Comparison of ENCODE assay signal across 15 cellular contexts in genomic region chr9:78026416-78026815, GRCh38. TPM values are rescaled to one million over a fixed set of nuclear protein-coding genes. Genes with fewer than 3 reads are reported as not detected.
DNase-seq lines count a peak whose midpoint lies in the region; FAIRE-seq and TF ChIP-seq lines count a peak whose summit lies in the region.
"Had no signal": no experiment of that assay in that cellular context is flagged by ENCODE, and none has a peak within 500 bp of the region (broad histone marks: within the 10 kb centered on the region; RNA-seq: fewer than 3 reads in every experiment).

No MANE protein-coding gene starts in this region.

- H3K4me1 ChIP-seq in ACC112 (ENCODE audit: control insufficient read depth, insufficient read depth, low read length, unreplicated experiment), result peaks cover 55% of the 10 kb centered on the region
- peaks cover 5 to 28% (median 15%) of the 10 kb centered on the region in 4 experiments for H3K4me1 ChIP-seq in H1 (replicated peaks in 1 of 4; ENCODE audit: control insufficient read depth in 3 of 4, insufficient read depth in 4 of 4, low read length in 3 of 4)
- peaks cover 19% of the 10 kb centered on the region for H3K4me1 ChIP-seq in HAP-1

- H2BK15ac ChIP-seq in H1 (ENCODE audit: low read length), result no peak overlapping the region

- H3F3A ChIP-seq in neural cell (ENCODE audit: insufficient read depth, low read length, poor library complexity, severe bottlenecking), result peaks cover 6% of the 10 kb centered on the region

- no peaks in the 10 kb centered on the region for H3K27me3 ChIP-seq in ACC112 (ENCODE audit: insufficient read depth, low read length)
- H3K27me3 ChIP-seq in H1 (replicated peaks in 1 of 4; ENCODE audit: control insufficient read depth in 3 of 4, extremely low read depth in 1 of 4, insufficient read depth in 3 of 4, low read length in 3 of 4), result no peaks in the 10 kb centered on the region
- H3K27me3 ChIP-seq in neural cell (ENCODE audit: insufficient read depth, low read depth, low read length), result no peaks in the 10 kb centered on the region
- no peaks in the 10 kb centered on the region for H3K27me3 ChIP-seq in HAP-1 (ENCODE audit: low read depth)

- H3K14ac ChIP-seq in H1 (ENCODE audit: insufficient read length), result no peak overlapping the region

- no peak overlapping the region for H3K4ac ChIP-seq in H1 (replicated peaks; ENCODE audit: insufficient read length, low read depth, low read length)

- no peak overlapping the region for H2BK5ac ChIP-seq in H1 (ENCODE audit: low read depth, low read length)

- H2BK120ac ChIP-seq in H1 (replicated peaks; ENCODE audit: low read depth, low read length), result no peak overlapping the region

- no peak for TF ChIP-seq CTCF in H1 (IDR thresholded peaks at IDR 0.05; ENCODE audit: control extremely low read depth in 1 of 3, insufficient read depth in 1 of 3, low read depth in 1 of 3, low read length in 3 of 3)
- TF ChIP-seq CTCF in neural cell (IDR thresholded peaks at IDR 0.05; ENCODE audit: poor library complexity, severe bottlenecking), result no peak

- no peaks in the 10 kb centered on the region for H3K9me3 ChIP-seq in H1 (ENCODE audit: insufficient read depth in 2 of 2, low read depth in 1 of 2, low read length in 1 of 2)
- no peaks in the 10 kb centered on the region for H3K9me3 ChIP-seq in neural cell (ENCODE audit: low read length)
- no peaks in the 10 kb centered on the region for H3K9me3 ChIP-seq in HAP-1

- no peak overlapping the region for H3K18ac ChIP-seq in H1 (ENCODE audit: extremely low read depth, low read length)

- H3K4me3 ChIP-seq in ACC112 (ENCODE audit: low read depth, low read length) (peak overlapping the region; percentile 53), H1 (ENCODE audit: extremely low read depth in 1 of 4, insufficient read depth in 2 of 4, low read depth in 3 of 4, low read length in 4 of 4) (no peak overlapping the region), neural cell (ENCODE audit: low read length) (peak overlapping the region; percentile 91), HAP-1 (no peak overlapping the region)

- in situ Hi-C loops in HAP-1 (cut with MboI; ENCODE audit: low sequenced_read_pairs), result no loop called here

- no peak overlapping the region for H2AK5ac ChIP-seq in H1 (ENCODE audit: low read depth, low read length)

- 65% methylated on average over 1 of the region's 1 CpG; no CpG with 5 or more reads in 1 of the 2 experiments for WGBS in H1 (ENCODE audit: extremely low coverage in 1 of 2, insufficient coverage in 1 of 2, insufficient read length in 1 of 2, insufficient replicate concordance in 2 of 2, low coverage in 1 of 2, low lambda C conversion rate in 2 of 2, missing lambda C conversion rate in 1 of 2), 2 experiments

- H4K91ac ChIP-seq in H1 (replicated peaks; ENCODE audit: insufficient read length, low read length), result no peak overlapping the region

- peaks cover 93% of the 10 kb centered on the region for H3K79me2 ChIP-seq in ACC112 (ENCODE audit: control insufficient read depth, insufficient read depth, low read length, unreplicated experiment)
- peaks cover 0 to 93% of the 10 kb centered on the region in 2 experiments; a peak in 3 of 4 replicates for H3K79me2 ChIP-seq in H1 (ENCODE audit: control insufficient read depth in 1 of 2, insufficient read depth in 2 of 2, low read length in 2 of 2)
- peaks cover 93% of the 10 kb centered on the region for H3K79me2 ChIP-seq in neural cell (replicated peaks; ENCODE audit: insufficient read depth, low read length)

- H4K20me1 ChIP-seq in H1 (replicated peaks in 1 of 2; ENCODE audit: control insufficient read depth in 1 of 2, insufficient read depth in 2 of 2, low read length in 2 of 2) (peaks cover 2 to 5% of the 10 kb centered on the region in 2 experiments), neural cell (ENCODE audit: insufficient read depth) (peaks cover 10% of the 10 kb centered on the region)

- H3K23ac ChIP-seq in H1 (ENCODE audit: insufficient read length), result no peak overlapping the region

- H4K8ac ChIP-seq in H1 (ENCODE audit: extremely low read depth, insufficient read depth, low read length), result no peak overlapping the region

- no peak for TF ChIP-seq POLR2A in H1 (IDR thresholded peaks at IDR 0.05; ENCODE audit: control extremely low read depth in 1 of 2, low read depth in 2 of 2, low read length in 2 of 2)

- peak overlapping the region in 1 of 2 experiments; percentile 22; a peak in 1 of 4 replicates for H3K4me2 ChIP-seq in H1 (ENCODE audit: insufficient read depth in 1 of 2, low read depth in 2 of 2, low read length in 2 of 2)
- peak overlapping the region; percentile 62 for H3K4me2 ChIP-seq in neural cell (ENCODE audit: low read length)

- H3K36me3 ChIP-seq in ACC112 (ENCODE audit: insufficient read depth, low read length), result no peaks in the 10 kb centered on the region
- H3K36me3 ChIP-seq in H1 (ENCODE audit: control insufficient read depth in 2 of 4, insufficient read depth in 4 of 4, low read length in 3 of 4), result no peaks in the 10 kb centered on the region
- no peaks in the 10 kb centered on the region for H3K36me3 ChIP-seq in neural cell (ENCODE audit: insufficient read depth, low read length)
- H3K36me3 ChIP-seq in HAP-1 (replicated peaks), result no peaks in the 10 kb centered on the region

- H3K79me1 ChIP-seq in H1 (ENCODE audit: low read depth, low read length), result peaks cover 9% of the 10 kb centered on the region

- no peak overlapping the region for H2BK20ac ChIP-seq in H1 (ENCODE audit: low read length)

- H4K5ac ChIP-seq in H1 (ENCODE audit: insufficient read length, low read depth, low read length), result no peak overlapping the region

- CTCF ChIA-PET in H1 (lab: Charles Lee; ENCODE audit: partially characterized antibody), result interaction anchor here (1.2 to 2.3 kb wide), 2 partner anchors 8 to 32 kb away, joined by 4 to 11 read pairs; no protein-coding TSS in a partner anchor

- no peak overlapping the region for H3K9ac ChIP-seq in H1 (replicated peaks in 1 of 4; ENCODE audit: extremely low read depth in 1 of 4, low read depth in 3 of 4, low read length in 3 of 4)
- no peak overlapping the region for H3K9ac ChIP-seq in neural cell (ENCODE audit: low read length)

- H3K27ac ChIP-seq in ACC112 (ENCODE audit: low read depth, low read length) (peak overlapping the region; percentile 64), H1 (ENCODE audit: low read depth, low read length) (no peak overlapping the region), neural cell (ENCODE audit: low read length) (no peak overlapping the region)

- TF ChIP-seq RAD21 in H1 (IDR thresholded peaks at IDR 0.05 in 1 of 2, conservative IDR thresholded peaks at IDR 0.05 in 1 of 2; ENCODE audit: low read depth in 2 of 2, low read length in 2 of 2), result no peak
- no peak for TF ChIP-seq RAD21 in neural cell (conservative IDR thresholded peaks at IDR 0.05)

- peaks cover 7% of the 10 kb centered on the region; the same call in 1 of the 2 replicates for H3K23me2 ChIP-seq in H1 (ENCODE audit: low read depth, low read length)

- peak; percentile 13 for FAIRE-seq in H1 (lab: Jason Lieb, UNC)

- no peak overlapping the region for H3K56ac ChIP-seq in H1 (replicated peaks; ENCODE audit: insufficient read length, low read depth, low read length)

- H3K9me2 ChIP-seq in neural cell (ENCODE audit: insufficient read depth, low read length), result no peaks in the 10 kb centered on the region

- peak; percentile 53 for DNase-seq in M059J (ENCODE audit: low read depth)
- DNase-seq in H1 (ENCODE audit: low read depth in 1 of 2, low spot score in 2 of 2), result no peak
- DNase-seq in HAP-1 (ENCODE audit: low spot score in 2 of 2), result no peak
- no peak for DNase-seq in mucosa of gallbladder (ENCODE audit: low spot score)
- no peak for DNase-seq in AML-193 (lab: John Stamatoyannopoulos, UW)
- no peak for DNase-seq in NCI-H510A (lab: John Stamatoyannopoulos, UW)
- DNase-seq: activated naive CD8-positive, alpha-beta T cell treated with anti-CD3 and anti-CD28 coated beads, Interleukin-2, amount 50 U/mL, for 24 hours; H9; left colon; NCI-H1417 treated with DMSO at 0.1 percent for 48 hours; NCI-H524 treated with DMSO at 0.1 percent for 48 hours; SHP77 treated with DMSO at 0.1 percent for 48 hours; stimulated activated CD8-positive, alpha-beta memory T cell treated with anti-CD3 and anti-CD28 coated beads, Interleukin-4, amount 100 ng/mL, for 48 hours had no signal

- no peak overlapping the region for H2BK12ac ChIP-seq in H1 (ENCODE audit: low read depth, low read length)

- TF ChIP-seq EP300 in H1 (IDR thresholded peaks at IDR 0.05; ENCODE audit: borderline replicate concordance in 1 of 2, low read depth in 2 of 2, low read length in 2 of 2) (no peak), neural cell (conservative IDR thresholded peaks at IDR 0.05; ENCODE audit: poor library complexity, severe bottlenecking) (no peak)

- POLR2A ChIA-PET in H1 (lab: Charles Lee; ENCODE audit: partially characterized antibody), result no interaction called here

- H2AFZ ChIP-seq in ACC112 (ENCODE audit: low read length, unreplicated experiment) (peak overlapping the region; percentile 8), H1 (ENCODE audit: low read length) (no peak overlapping the region), neural cell (ENCODE audit: low read depth, low read length) (no peak overlapping the region)

TF ChIP-seq in H1, 55 proteins besides CTCF, POLR2A, EP300 and RAD21:
- TF ChIP-seq SIX5 (IDR thresholded peaks at IDR 0.05; ENCODE audit: low read depth, low read length), result no peak

RNA-seq across cellular contexts. Expression of gene GNAQ, which starts 5.2 kb away (rescaled TPM):
- 21.4 and 39.2 TPM in 2 replicates for total RNA-seq in M059J (2014; rRNA removed; shearing (Covaris generic))
- 58.6 and 63.8 TPM in 2 replicates for total RNA-seq in H1 (2021; fragmentation: NEBNext Ultra II Directional; extraction: Animal tissue kit (Norgen Biotek cat#: 25700))
- polyA plus RNA-seq in H1 (2011; rRNA removed), result 16.4 and 22.8 TPM in 2 replicates
- polyA plus RNA-seq in H1 (2011; cell fraction: cytosol; rRNA removed), result 18.8 TPM
- 20.1 TPM for polyA plus RNA-seq in H1 (2011; cell fraction: nucleus; rRNA removed)
- 22.8 to 37.7 TPM (median 30.2 TPM) in 4 replicates for polyA plus RNA-seq in H1 (2012, experiment 1 of 2)
- polyA plus RNA-seq in H1 (2012, experiment 2 of 2), result 2.3 TPM
- polyA plus RNA-seq in H1 (2013, experiment 1 of 2), result 33.6 TPM
- polyA plus RNA-seq in H1 (2013, experiment 2 of 2), result 28.9 TPM
- polyA minus RNA-seq in H1 (2011; rRNA and poly(A)+ RNA removed), result 93.6 and 106 TPM in 2 replicates
- 28.7 TPM for polyA minus RNA-seq in H1 (2011; cell fraction: cytosol; rRNA and poly(A)+ RNA removed)
- 63.2 TPM for polyA minus RNA-seq in H1 (2011; cell fraction: nucleus; rRNA and poly(A)+ RNA removed)
- polyA plus RNA-seq in neural cell, result 74.2 and 86.7 TPM in 2 replicates
- 159 and 188 TPM in 2 replicates for polyA minus RNA-seq in neural cell
- 83.6 TPM for total RNA-seq in mucosa of gallbladder

Comparison
In these comparisons a context has a peak if more than half of its experiments do, and no peak if none do; other contexts are left out.
1. H3K4me3 ChIP-seq: peak in ACC112 (single experiment) and neural cell (single experiment); none in H1 (0 of 4) and HAP-1 (single experiment).